1 cellular context compared by ENCODE assay signal in genomic region chr14:96197163-96197852, GRCh38.
TF ChIP-seq lines count a peak whose summit lies in the region.

No MANE protein-coding gene starts in this region.

TF ChIP-seq in GM23338, 12 proteins besides CTCF, POLR2A, EP300 and RAD21 (continued from another document):
- no peak for TF ChIP-seq ZNF462 (CRISPR knock-in tag; IDR thresholded peaks at IDR 0.05)
- no peak for TF ChIP-seq JUNB (IDR thresholded peaks at IDR 0.05; ENCODE audit: unreplicated experiment)
- TF ChIP-seq CREB1 (CRISPR knock-in tag; IDR thresholded peaks at IDR 0.05; ENCODE audit: low read depth), result no peak
- no peak for TF ChIP-seq NANOG (IDR thresholded peaks at IDR 0.05; ENCODE audit: borderline replicate concordance)
- no peak for TF ChIP-seq EZH2phosphoT487 (IDR thresholded peaks at IDR 0.05; ENCODE audit: unreplicated experiment)
- TF ChIP-seq REST (IDR thresholded peaks at IDR 0.05; ENCODE audit: unreplicated experiment), result no peak
- TF ChIP-seq EZH2 (IDR thresholded peaks at IDR 0.05; ENCODE audit: low read depth, unreplicated experiment), result no peak
